Comparison of ENCODE assay signal across 8 cellular contexts in the genomic region with DNA sequence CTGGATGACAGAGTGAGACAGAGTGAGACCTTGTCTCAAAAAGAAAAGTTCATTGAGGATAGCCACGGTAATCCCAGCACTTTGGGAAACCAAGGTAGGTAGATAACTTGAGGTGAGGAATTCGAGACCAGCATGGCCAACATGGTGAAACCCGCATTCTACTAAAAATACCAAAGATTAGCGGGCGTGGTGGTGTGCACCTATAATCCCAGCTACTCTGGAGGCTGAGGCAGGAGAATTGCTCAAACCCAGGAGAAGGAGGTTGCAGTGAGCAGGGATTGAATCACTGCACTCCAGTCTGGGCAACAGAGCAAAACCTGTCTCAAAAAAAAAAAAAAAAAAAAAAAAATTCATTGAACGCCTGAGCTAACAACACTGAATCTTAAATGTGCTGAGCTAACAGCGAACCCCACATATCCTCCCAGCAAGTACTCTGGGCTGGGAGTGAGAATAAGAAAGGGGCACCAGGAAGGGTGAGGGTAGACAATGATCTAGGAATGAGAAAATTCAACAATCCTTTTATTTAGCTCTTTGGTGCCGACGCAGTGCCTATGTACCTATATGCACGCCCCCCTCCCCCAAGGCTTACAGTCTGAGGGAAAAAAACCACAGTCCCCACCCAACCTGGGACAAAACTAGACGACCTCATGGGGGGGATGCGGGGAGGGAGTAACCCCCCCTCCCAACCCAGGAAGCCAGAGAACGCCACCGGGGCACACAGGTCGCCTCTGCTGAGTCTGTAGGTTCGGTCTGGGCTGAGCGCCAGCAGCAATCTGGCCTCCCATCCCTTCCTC. TPM values are rescaled to one million over a fixed set of nuclear protein-coding genes. Genes with fewer than 3 reads are reported as not detected.
A peak's percentile ranks its signal among the peaks of the same experiment; 100 is the strongest.
DNase-seq lines count a peak whose midpoint lies in the region; ATAC-seq, FAIRE-seq and TF ChIP-seq lines count a peak whose summit lies in the region.

No MANE protein-coding gene starts in this region.

- H3K4me1 Mint-ChIP-seq in activated naive CD8-positive, alpha-beta T cell treated with anti-CD3 and anti-CD28 coated beads, Interleukin-2, amount 50 U/mL, for 24 hours: peaks cover 12% of the 10 kb centered on the region

- in situ Hi-C loops in HepG2 (cut with HindIII; ENCODE audit: extremely low pct_ligation_motif_present, low pct_unique_long_range_greater_than_20kb): loop anchor here (10.0 kb wide), 1 partner anchor 139 kb away; no protein-coding TSS in a partner anchor

- H3K4me1 ChIP-seq in HepG2 (ENCODE audit: insufficient read depth, low read length) (no peaks in the 10 kb centered on the region), right lobe of liver (no peaks in the 10 kb centered on the region), mesodermal cell (ENCODE audit: control insufficient read depth, insufficient read depth, low read length, poor library complexity, severe bottlenecking) (peaks cover 3% of the 10 kb centered on the region)

- no peaks in the 10 kb centered on the region for H3K36me3 Mint-ChIP-seq in activated naive CD8-positive, alpha-beta T cell treated with anti-CD3 and anti-CD28 coated beads, Interleukin-2, amount 50 U/mL, for 24 hours (ENCODE audit: low read depth)

- H3K36me3 ChIP-seq in HepG2 (replicated peaks in 1 of 2; ENCODE audit: control insufficient read depth in 1 of 2, insufficient read depth in 2 of 2, low read length in 2 of 2): no peaks in the 10 kb centered on the region
- no peaks in the 10 kb centered on the region for H3K36me3 ChIP-seq in right lobe of liver
- no peaks in the 10 kb centered on the region for H3K36me3 ChIP-seq in mesodermal cell (ENCODE audit: control insufficient read depth, insufficient read depth, low read length)

- FAIRE-seq in HepG2 (lab: Jason Lieb, UNC): no peak

- no peak for TF ChIP-seq POLR2A in HepG2 (IDR thresholded peaks at IDR 0.05; ENCODE audit: insufficient read depth in 1 of 2, low read depth in 2 of 2, low read length in 2 of 2)
- TF ChIP-seq POLR2A in right lobe of liver (IDR thresholded peaks at IDR 0.05): no peak

- TF ChIP-seq RAD21 in HepG2 (CRISPR knock-in tag; IDR thresholded peaks at IDR 0.05): no peak

- H3K4me3 Mint-ChIP-seq in activated naive CD8-positive, alpha-beta T cell treated with anti-CD3 and anti-CD28 coated beads, Interleukin-2, amount 50 U/mL, for 24 hours: peak overlapping the region; percentile 80

- no peak for DNase-seq in HepG2 (ENCODE audit: low spot score)
- no peak for DNase-seq in right lobe of liver
- DNase-seq in activated naive CD8-positive, alpha-beta T cell treated with anti-CD3 and anti-CD28 coated beads, Interleukin-2, amount 50 U/mL, for 24 hours: no peak
- DNase-seq in DMS 273 (lab: John Stamatoyannopoulos, UW; ENCODE audit: unreplicated experiment): no peak
- DNase-seq in T1000 (lab: John Stamatoyannopoulos, UW): no peak
- DNase-seq in activated gamma-delta T cell treated with Interleukin-2 at 50 U/mL for 16 hours: no peak
- DNase-seq in islet precursor cell: no peak

- no TSS peak for BruUV-seq in HepG2 (replicated peaks; lab: Mats Ljungman, UMichigan)

- 45% methylated on average over 12 of the region's 17 CpGs for WGBS in HepG2 (ENCODE audit: low lambda C conversion rate)
- 42% methylated on average over 9 of the region's 17 CpGs for WGBS in right lobe of liver (ENCODE audit: insufficient coverage, low coverage, low lambda C conversion rate, missing lambda C conversion rate)
- WGBS in mesodermal cell (ENCODE audit: insufficient coverage in 2 of 2), 2 experiments: 40 to 47% methylated on average over 3 to 5 of the region's 17 CpGs

- no peak for TF ChIP-seq EP300 in HepG2 (IDR thresholded peaks at IDR 0.05; ENCODE audit: low read depth in 2 of 2, low read length in 2 of 2)
- TF ChIP-seq EP300 in HepG2 (CRISPR knock-in tag; IDR thresholded peaks at IDR 0.05; ENCODE audit: borderline replicate concordance): no peak

- H3K79me2 ChIP-seq in HepG2 (ENCODE audit: insufficient read depth, low read length): no peaks in the 10 kb centered on the region

- H3K9me3 Mint-ChIP-seq in activated naive CD8-positive, alpha-beta T cell treated with anti-CD3 and anti-CD28 coated beads, Interleukin-2, amount 50 U/mL, for 24 hours: no peaks in the 10 kb centered on the region

- no peak overlapping the region for H2AFZ ChIP-seq in HepG2 (ENCODE audit: low read length)

- no peaks in the 10 kb centered on the region for H3K27me3 Mint-ChIP-seq in activated naive CD8-positive, alpha-beta T cell treated with anti-CD3 and anti-CD28 coated beads, Interleukin-2, amount 50 U/mL, for 24 hours

- no peak overlapping the region for H3K27ac ChIP-seq in HepG2 (ENCODE audit: extremely low read length, insufficient read depth, low read length)
- no peak overlapping the region for H3K27ac ChIP-seq in right lobe of liver
- H3K27ac ChIP-seq in mesodermal cell (ENCODE audit: low read depth, low read length, severe bottlenecking): no peak overlapping the region

- H3K9me3 ChIP-seq in HepG2 (ENCODE audit: low read length) (no peaks in the 10 kb centered on the region), right lobe of liver (no peaks in the 10 kb centered on the region), mesodermal cell (ENCODE audit: control insufficient read depth, low read length) (no peaks in the 10 kb centered on the region)

- TF ChIP-seq CTCF in HepG2 (CRISPR knock-in tag; IDR thresholded peaks at IDR 0.05) (no peak), right lobe of liver (IDR thresholded peaks at IDR 0.05) (no peak)

- H3K4me3 ChIP-seq in HepG2 (replicated peaks in 1 of 3; ENCODE audit: insufficient read depth in 1 of 3, low read depth in 2 of 3, low read length in 3 of 3) (peak overlapping the region in 1 of 3 experiments; percentile 74; a peak in 2 of 6 replicates), right lobe of liver (peak overlapping the region in 1 of 3 donors; percentile 51), mesodermal cell (ENCODE audit: extremely low read depth, insufficient read depth, low read length, poor library complexity, severe bottlenecking) (peak overlapping the region; percentile 44)

- H3K27me3 ChIP-seq in HepG2 (ENCODE audit: control insufficient read depth in 1 of 2, insufficient read depth in 2 of 2, low read length in 2 of 2) (peaks cover 0 to 16% of the 10 kb centered on the region in 2 experiments; a peak in 3 of 5 replicates), right lobe of liver (no peaks in the 10 kb centered on the region)

- CTCF ChIA-PET in HepG2 (lab: Yijun Ruan, JAX; ENCODE audit: low intra/inter-chr PET ratio, low total read pairs): interaction anchor here (1.8 kb wide), 1 partner anchor 28 kb away, joined by 24 read pairs; no protein-coding TSS in a partner anchor

- H3K27ac Mint-ChIP-seq in activated naive CD8-positive, alpha-beta T cell treated with anti-CD3 and anti-CD28 coated beads, Interleukin-2, amount 50 U/mL, for 24 hours: no peak overlapping the region

- intact Hi-C loops in HepG2 (cut with micrococcal nuclease; ENCODE audit: unreplicated experiment) (loop anchor here (1.0 to 10.0 kb wide), 5 partner anchors 27 to 556 kb away; a partner anchor contains a TSS), right lobe of liver (cut with DNase I) (loop anchor here (5.0 to 10.0 kb wide), 2 partner anchors 139 to 141 kb away; no protein-coding TSS in a partner anchor)

- POLR2A ChIA-PET in HepG2 (lab: Yijun Ruan, JAX): no interaction called here

- H4K20me1 ChIP-seq in HepG2 (ENCODE audit: insufficient read depth, low read length): no peaks in the 10 kb centered on the region

- no peak overlapping the region for H3K9ac ChIP-seq in HepG2 (ENCODE audit: insufficient read depth, low read depth, low read length)

- ATAC-seq in HepG2: no peak
- no peak for ATAC-seq in right lobe of liver
- no peak for ATAC-seq in activated naive CD8-positive, alpha-beta T cell treated with anti-CD3 and anti-CD28 coated beads, Interleukin-2, amount 50 U/mL, for 24 hours

- peak overlapping the region; percentile 94 for H3K4me2 ChIP-seq in HepG2 (ENCODE audit: low read depth, low read length)

RNA-seq across cellular contexts. Expression of a gene that starts 1.4 kb away (rescaled TPM):
- not detected in 2 replicates for total RNA-seq in HepG2 (2016; rRNA removed; fragmentation: Illumina TruSeq; extraction: Trizol)
- total RNA-seq in HepG2 (2016; cell fraction: cytosol; rRNA removed; fragmentation: Illumina TruSeq; extraction: Trizol; ENCODE audit: low read depth): not detected in 2 replicates
- not detected in 2 replicates for total RNA-seq in HepG2 (2016; cell fraction: insoluble cytoplasmic fraction; rRNA removed; fragmentation: Illumina TruSeq; extraction: Trizol)
- not detected in 2 replicates for total RNA-seq in HepG2 (2016; cell fraction: membrane; rRNA removed; fragmentation: Illumina TruSeq; extraction: Trizol)
- total RNA-seq in HepG2 (2016; cell fraction: nucleus; rRNA removed; fragmentation: Illumina TruSeq; extraction: Trizol): not detected in 2 replicates
- polyA plus RNA-seq in HepG2 (2011; rRNA removed): not detected in 2 replicates
- not detected in 2 replicates for polyA plus RNA-seq in HepG2 (2011; cell fraction: cytosol; rRNA removed)
- not detected in 2 replicates for polyA plus RNA-seq in HepG2 (2011; cell fraction: nucleus; rRNA removed)
- polyA plus RNA-seq in HepG2 (2012): not detected in 2 replicates
- not detected in 2 replicates for polyA plus RNA-seq in HepG2 (2016; cell fraction: cytosol; fragmentation: Illumina TruSeq; extraction: Trizol; ENCODE audit: low read depth)
- polyA plus RNA-seq in HepG2 (2016; cell fraction: insoluble cytoplasmic fraction; fragmentation: Illumina TruSeq; extraction: Trizol; ENCODE audit: low read depth): not detected in 2 replicates
- not detected in 2 replicates for polyA plus RNA-seq in HepG2 (2016; cell fraction: membrane; fragmentation: Illumina TruSeq; extraction: Trizol; ENCODE audit: low read depth)
- polyA plus RNA-seq in HepG2 (2016; cell fraction: nucleus; fragmentation: Illumina TruSeq; extraction: Trizol; ENCODE audit: insufficient read depth, low read depth): not detected in 2 replicates
- 0.02 TPM in 1 of 2 replicates, not detected in the other for polyA minus RNA-seq in HepG2 (2011; rRNA and poly(A)+ RNA removed; ENCODE audit: low replicate concordance)
- polyA minus RNA-seq in HepG2 (2011; cell fraction: cytosol; rRNA and poly(A)+ RNA removed): not detected in 2 replicates
- polyA minus RNA-seq in HepG2 (2011; cell fraction: nucleus; rRNA and poly(A)+ RNA removed): not detected in 2 replicates
- total RNA-seq in right lobe of liver: under 1 TPM in 1 of 6 experiments, not detected in 5; 0.12 TPM
- polyA plus RNA-seq in mesodermal cell (2013, experiment 1 of 2): not detected
- polyA plus RNA-seq in mesodermal cell (2013, experiment 2 of 2): not detected

RNA-seq across cellular contexts. Expression of a gene that starts 13.3 kb away (rescaled TPM):
- total RNA-seq in HepG2 (2016; rRNA removed; fragmentation: Illumina TruSeq; extraction: Trizol) (not detected in 2 replicates), right lobe of liver (not detected)
- total RNA-seq in HepG2 (2016; cell fraction: cytosol; rRNA removed; fragmentation: Illumina TruSeq; extraction: Trizol; ENCODE audit: low read depth): not detected in 2 replicates
- total RNA-seq in HepG2 (2016; cell fraction: insoluble cytoplasmic fraction; rRNA removed; fragmentation: Illumina TruSeq; extraction: Trizol): not detected in 2 replicates
- total RNA-seq in HepG2 (2016; cell fraction: membrane; rRNA removed; fragmentation: Illumina TruSeq; extraction: Trizol): not detected in 2 replicates
- not detected in 2 replicates for total RNA-seq in HepG2 (2016; cell fraction: nucleus; rRNA removed; fragmentation: Illumina TruSeq; extraction: Trizol)
- not detected in 2 replicates for polyA plus RNA-seq in HepG2 (2011; rRNA removed)
- polyA plus RNA-seq in HepG2 (2011; cell fraction: cytosol; rRNA removed): not detected in 2 replicates
- 0.08 and 0.09 TPM in 2 replicates for polyA plus RNA-seq in HepG2 (2011; cell fraction: nucleus; rRNA removed)
- not detected in 2 replicates for polyA plus RNA-seq in HepG2 (2012)
- polyA plus RNA-seq in HepG2 (2016; cell fraction: cytosol; fragmentation: Illumina TruSeq; extraction: Trizol; ENCODE audit: low read depth): not detected in 2 replicates
- not detected in 2 replicates for polyA plus RNA-seq in HepG2 (2016; cell fraction: insoluble cytoplasmic fraction; fragmentation: Illumina TruSeq; extraction: Trizol; ENCODE audit: low read depth)
- polyA plus RNA-seq in HepG2 (2016; cell fraction: membrane; fragmentation: Illumina TruSeq; extraction: Trizol; ENCODE audit: low read depth): not detected in 2 replicates
- polyA plus RNA-seq in HepG2 (2016; cell fraction: nucleus; fragmentation: Illumina TruSeq; extraction: Trizol; ENCODE audit: insufficient read depth, low read depth): not detected in 2 replicates
- not detected in 2 replicates for polyA minus RNA-seq in HepG2 (2011; rRNA and poly(A)+ RNA removed; ENCODE audit: low replicate concordance)
- not detected in 2 replicates for polyA minus RNA-seq in HepG2 (2011; cell fraction: cytosol; rRNA and poly(A)+ RNA removed)
- not detected in 2 replicates for polyA minus RNA-seq in HepG2 (2011; cell fraction: nucleus; rRNA and poly(A)+ RNA removed)
- not detected for polyA plus RNA-seq in mesodermal cell (2013, experiment 1 of 2)
- not detected for polyA plus RNA-seq in mesodermal cell (2013, experiment 2 of 2)

RNA-seq across cellular contexts. Expression of a gene that starts 40.6 kb away (rescaled TPM):
- total RNA-seq in HepG2 (2016; rRNA removed; fragmentation: Illumina TruSeq; extraction: Trizol) (33.6 and 60.9 TPM in 2 replicates), right lobe of liver (10 to 100 TPM; 27.0 to 47.4 (median 35.6) TPM)
- total RNA-seq in HepG2 (2016; cell fraction: cytosol; rRNA removed; fragmentation: Illumina TruSeq; extraction: Trizol; ENCODE audit: low read depth): 19.4 and 19.6 TPM in 2 replicates
- total RNA-seq in HepG2 (2016; cell fraction: insoluble cytoplasmic fraction; rRNA removed; fragmentation: Illumina TruSeq; extraction: Trizol): 34.2 and 64.9 TPM in 2 replicates
- 35.3 and 35.6 TPM in 2 replicates for total RNA-seq in HepG2 (2016; cell fraction: membrane; rRNA removed; fragmentation: Illumina TruSeq; extraction: Trizol)
- 46.5 and 53.8 TPM in 2 replicates for total RNA-seq in HepG2 (2016; cell fraction: nucleus; rRNA removed; fragmentation: Illumina TruSeq; extraction: Trizol)
- 102 and 137 TPM in 2 replicates for polyA plus RNA-seq in HepG2 (2011; rRNA removed)
- polyA plus RNA-seq in HepG2 (2011; cell fraction: cytosol; rRNA removed): 89.3 and 100 TPM in 2 replicates
- 118 and 132 TPM in 2 replicates for polyA plus RNA-seq in HepG2 (2011; cell fraction: nucleus; rRNA removed)
- polyA plus RNA-seq in HepG2 (2012): 50.9 and 56.1 TPM in 2 replicates
- 20.3 and 20.6 TPM in 2 replicates for polyA plus RNA-seq in HepG2 (2016; cell fraction: cytosol; fragmentation: Illumina TruSeq; extraction: Trizol; ENCODE audit: low read depth)
- 32.1 and 32.2 TPM in 2 replicates for polyA plus RNA-seq in HepG2 (2016; cell fraction: insoluble cytoplasmic fraction; fragmentation: Illumina TruSeq; extraction: Trizol; ENCODE audit: low read depth)
- polyA plus RNA-seq in HepG2 (2016; cell fraction: membrane; fragmentation: Illumina TruSeq; extraction: Trizol; ENCODE audit: low read depth): 27.0 and 30.2 TPM in 2 replicates
- 79.2 and 83.5 TPM in 2 replicates for polyA plus RNA-seq in HepG2 (2016; cell fraction: nucleus; fragmentation: Illumina TruSeq; extraction: Trizol; ENCODE audit: insufficient read depth, low read depth)
- 239 and 286 TPM in 2 replicates for polyA minus RNA-seq in HepG2 (2011; rRNA and poly(A)+ RNA removed; ENCODE audit: low replicate concordance)
- polyA minus RNA-seq in HepG2 (2011; cell fraction: cytosol; rRNA and poly(A)+ RNA removed): 16.9 and 23.5 TPM in 2 replicates
- polyA minus RNA-seq in HepG2 (2011; cell fraction: nucleus; rRNA and poly(A)+ RNA removed): 14.8 and 15.3 TPM in 2 replicates
- 134 TPM for polyA plus RNA-seq in mesodermal cell (2013, experiment 1 of 2)
- 118 TPM for polyA plus RNA-seq in mesodermal cell (2013, experiment 2 of 2)
